ENCODE assay signal across 1 cellular context in the genomic region with DNA sequence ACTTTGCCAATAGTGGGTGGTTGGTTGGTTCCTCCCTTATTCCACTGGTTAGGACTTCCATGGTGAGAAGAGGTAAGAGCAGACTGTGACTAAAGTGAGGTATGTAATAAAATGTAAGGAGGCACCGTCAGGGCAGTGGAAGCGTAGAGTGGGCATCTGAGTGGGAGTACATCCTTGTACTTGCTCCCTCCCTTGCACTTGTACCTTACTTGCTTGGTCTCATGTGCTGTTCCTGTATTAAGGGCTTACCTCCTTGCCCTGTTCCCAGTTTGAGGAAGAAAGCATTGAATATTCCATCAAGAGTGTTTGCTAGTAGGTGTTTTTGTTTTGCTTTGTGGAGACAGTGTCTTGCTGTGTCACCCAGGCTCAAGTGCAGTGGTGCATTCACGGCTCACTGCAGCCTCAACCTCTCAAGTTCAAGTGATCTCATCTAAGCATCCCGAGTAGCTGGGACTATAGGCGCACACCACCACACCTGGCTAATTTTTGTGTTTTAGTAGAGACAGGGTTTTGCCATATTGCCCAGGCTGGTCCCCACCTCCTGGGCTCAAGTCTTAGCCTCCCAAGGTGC.
TF ChIP-seq lines count a peak whose summit lies in the region.

No MANE protein-coding gene starts in this region.

TF ChIP-seq in PFSK-1, 5 proteins besides CTCF, POLR2A, EP300 and RAD21 (continued from another document):
- peak; percentile 22; the same call in 1 of the 2 replicates for TF ChIP-seq POLR2AphosphoS5 (IDR thresholded peaks at IDR 0.05; ENCODE audit: low read depth, low read length)
